In the genomic region with DNA sequence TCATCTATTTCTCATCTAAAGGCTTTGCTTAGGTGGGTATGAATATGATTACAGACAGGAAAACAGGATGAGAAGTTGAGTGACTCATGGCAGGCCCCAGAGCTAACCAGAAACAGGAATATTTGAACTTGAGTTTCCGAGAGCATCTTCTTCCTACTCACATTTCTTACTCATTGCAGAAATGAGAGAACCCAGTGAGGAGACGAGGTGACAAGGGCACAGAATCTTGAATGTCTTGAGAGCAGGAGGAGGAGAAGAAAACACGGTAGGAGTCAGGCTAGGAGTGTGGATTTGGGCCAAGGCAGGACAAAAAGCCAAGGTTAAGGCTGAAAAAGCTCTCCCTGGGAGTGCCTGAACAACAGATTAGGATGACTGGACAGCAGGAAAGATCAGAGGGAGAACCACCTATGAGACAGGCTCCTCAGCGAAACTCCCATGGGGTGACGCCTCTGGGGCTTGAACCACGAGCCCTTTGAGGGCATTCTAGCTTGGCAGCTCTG, we compare ENCODE assay signal across 8 cellular contexts. TPM values are rescaled to one million over a fixed set of nuclear protein-coding genes. Genes with fewer than 3 reads are reported as not detected.
DNase-seq lines count a peak whose midpoint lies in the region; ATAC-seq and TF ChIP-seq lines count a peak whose summit lies in the region.
"Had no signal": no experiment of that assay in that cellular context is flagged by ENCODE, and none has a peak within 500 bp of the region (broad histone marks: within the 10 kb centered on the region; RNA-seq: fewer than 3 reads in every experiment).

No MANE protein-coding gene starts in this region.

- CTCF ChIA-PET in AG04450 (lab: Charles Lee) (interaction anchor here (0.6 to 1.5 kb wide), 4 partner anchors 15 to 183 kb away, joined by 3 to 4 read pairs (median 4); no protein-coding TSS in a partner anchor), Panc1 (lab: Charles Lee) (interaction anchor here (0.8 kb wide), 1 partner anchor 10 kb away, joined by 3 read pairs; no protein-coding TSS in a partner anchor)

- H3K27me3 ChIP-seq in AG04450 (ENCODE audit: control insufficient read depth, insufficient read depth, low read length), result no peaks in the 10 kb centered on the region
- H3K27me3 ChIP-seq in Panc1 (ENCODE audit: control insufficient read depth, insufficient read depth, low read length), result no peaks in the 10 kb centered on the region

- no peak overlapping the region for H3K4me3 ChIP-seq in AG04450 (ENCODE audit: low read depth, low read length)
- H3K4me3 ChIP-seq in Panc1 (ENCODE audit: low read depth in 2 of 2, low read length in 2 of 2), result no peak overlapping the region
- no peak overlapping the region for H3K4me3 ChIP-seq in epithelial cell of esophagus (ENCODE audit: low read length)

- POLR2A ChIA-PET in AG04450 (lab: Yijun Ruan, JAX), result interaction anchor here (1.0 kb wide), 1 partner anchor 11 kb away, joined by 4 read pairs; no protein-coding TSS in a partner anchor
- POLR2A ChIA-PET in Panc1 (lab: Charles Lee), result interaction anchor here (0.6 to 1.3 kb wide), 2 partner anchors 11 to 22 kb away, joined by 3 to 4 read pairs; a partner anchor contains a TSS

- DNase-seq in AG04450 (ENCODE audit: low read depth, low spot score), result no peak
- no peak for DNase-seq in Panc1 (ENCODE audit: low read depth, low spot score)
- DNase-seq in epithelial cell of esophagus (ENCODE audit: low read depth), result peak; percentile 89
- DNase-seq in SW 1271 (lab: John Stamatoyannopoulos, UW), result no peak
- no peak for DNase-seq in Ammon's horn (ENCODE audit: low spot score)
- no peak for DNase-seq in medulla oblongata (ENCODE audit: extremely low spot score)
- DNase-seq: DMS79 had no signal

- in situ Hi-C loops in Panc1 (cut with HindIII; ENCODE audit: low pct_unique_long_range_greater_than_20kb, low sequenced_read_pairs), result no loop called here

- no peak for ATAC-seq in Panc1
- ATAC-seq: sciatic nerve had no signal

- BruUV-seq in Panc1 (replicated peaks; lab: Mats Ljungman, UMichigan), result no TSS peak

- intact Hi-C loops in Panc1 (cut with micrococcal nuclease; ENCODE audit: unreplicated experiment), result no loop called here

- H3K36me3 ChIP-seq in Panc1 (ENCODE audit: control insufficient read depth, insufficient read depth, low read length), result peaks cover 5% of the 10 kb centered on the region

- H3K9me3 ChIP-seq in AG04450 (ENCODE audit: control insufficient read depth, insufficient read depth, low read length), result no peaks in the 10 kb centered on the region
- no peaks in the 10 kb centered on the region for H3K9me3 ChIP-seq in Panc1 (ENCODE audit: control insufficient read depth, insufficient read depth, low read depth, low read length)

- peaks cover 13% of the 10 kb centered on the region for H3K4me1 ChIP-seq in Panc1 (ENCODE audit: control insufficient read depth, insufficient read depth, low read length)

- TF ChIP-seq CTCF in AG04450 (IDR thresholded peaks at IDR 0.05; ENCODE audit: low read depth, low read length), result no peak
- no peak for TF ChIP-seq CTCF in Panc1 (IDR thresholded peaks at IDR 0.05)
- no peak for TF ChIP-seq CTCF in epithelial cell of esophagus (IDR thresholded peaks at IDR 0.05; ENCODE audit: insufficient read depth, low read depth, low read length, missing control alignments)

- H3K27ac ChIP-seq in AG04450 (ENCODE audit: low read depth, low read length) (peak overlapping the region; percentile 83), Panc1 (ENCODE audit: low read length) (0 out of 2 replicates have a peak overlapping the region, but pooled peaks have one; percentile 8)

RNA-seq across cellular contexts. Expression of a gene that starts 3.0 kb away (rescaled TPM):
- 452 and 459 TPM in 2 replicates for polyA plus RNA-seq in AG04450 (2011; rRNA removed)
- 283 and 326 TPM in 2 replicates for polyA minus RNA-seq in AG04450 (2011; rRNA and poly(A)+ RNA removed)
- 726 TPM for total RNA-seq in Panc1 (2021; ENCODE audit: unreplicated experiment)
- 865 TPM for polyA plus RNA-seq in Panc1 (2012; ENCODE audit: insufficient read length)

RNA-seq across cellular contexts. Expression of a gene that starts 21.8 kb away (rescaled TPM):
- polyA plus RNA-seq in AG04450 (2011; rRNA removed), result 10.6 and 13.4 TPM in 2 replicates
- 18.4 and 22.9 TPM in 2 replicates for polyA minus RNA-seq in AG04450 (2011; rRNA and poly(A)+ RNA removed)
- 94.9 TPM for total RNA-seq in Panc1 (2021; ENCODE audit: unreplicated experiment)
- 49.8 TPM for polyA plus RNA-seq in Panc1 (2012; ENCODE audit: insufficient read length)

RNA-seq across cellular contexts. Expression of a gene that starts 22.8 kb away (rescaled TPM):
- polyA plus RNA-seq in AG04450 (2011; rRNA removed), result 47.6 and 50.8 TPM in 2 replicates
- 26.3 and 37.8 TPM in 2 replicates for polyA minus RNA-seq in AG04450 (2011; rRNA and poly(A)+ RNA removed)
- total RNA-seq in Panc1 (2021; ENCODE audit: unreplicated experiment), result 60.3 TPM
- polyA plus RNA-seq in Panc1 (2012; ENCODE audit: insufficient read length), result 83.3 TPM

RNA-seq across cellular contexts. Expression of a gene that starts 23.0 kb away (rescaled TPM):
- polyA plus RNA-seq in AG04450 (2011; rRNA removed), result 64.5 and 69.6 TPM in 2 replicates
- 80.7 and 95.1 TPM in 2 replicates for polyA minus RNA-seq in AG04450 (2011; rRNA and poly(A)+ RNA removed)
- 64.5 TPM for total RNA-seq in Panc1 (2021; ENCODE audit: unreplicated experiment)
- 58.1 TPM for polyA plus RNA-seq in Panc1 (2012; ENCODE audit: insufficient read length)
